Comparison of ENCODE assay signal across 8 cellular contexts in the genomic region with DNA sequence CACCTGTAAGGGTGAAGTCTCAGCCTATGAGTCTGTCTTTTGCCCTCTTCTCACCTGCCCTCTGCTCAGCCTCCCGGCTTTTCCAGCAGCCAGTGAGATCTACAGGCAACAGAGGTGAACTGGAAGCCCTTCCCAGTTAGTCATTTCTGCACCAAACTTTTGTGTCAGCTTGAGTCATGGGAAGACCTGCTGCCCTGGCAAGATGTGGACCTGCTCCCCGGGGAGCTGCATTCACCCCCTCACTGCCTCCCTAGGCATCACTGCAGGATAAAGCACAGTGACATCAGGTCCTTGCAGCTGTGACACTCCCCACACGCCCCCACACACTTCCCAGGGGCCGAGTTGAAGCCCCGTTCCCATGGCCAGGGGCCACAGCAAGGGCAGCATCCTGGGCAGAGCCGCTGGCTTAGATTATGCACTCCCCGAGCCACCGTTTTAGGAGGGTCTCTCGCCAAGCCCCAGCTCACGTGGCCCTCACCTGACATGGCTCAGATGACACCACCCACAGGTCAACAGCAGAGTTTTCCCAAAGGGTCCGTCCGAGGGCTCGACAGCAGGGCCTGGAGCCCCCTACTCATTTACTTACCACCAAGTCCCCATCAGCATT. TPM values are rescaled to one million over a fixed set of nuclear protein-coding genes. Genes with fewer than 3 reads are reported as not detected.
DNase-seq lines count a peak whose midpoint lies in the region; ATAC-seq, FAIRE-seq and TF ChIP-seq lines count a peak whose summit lies in the region.
"Had no signal": no experiment of that assay in that cellular context is flagged by ENCODE, and none has a peak within 500 bp of the region (broad histone marks: within the 10 kb centered on the region; RNA-seq: fewer than 3 reads in every experiment).

No MANE protein-coding gene starts in this region.

- WGBS in urinary bladder, result 79% methylated on average over 13 of the region's 13 CpGs
- 64 to 74% methylated on average over 13 of the region's 13 CpGs for WGBS in pancreas, 2 donors

- H3K36me3 ChIP-seq in muscle layer of colon (ENCODE audit: insufficient read depth, low read length) (no peaks in the 10 kb centered on the region), urinary bladder (ENCODE audit: insufficient read depth) (no peaks in the 10 kb centered on the region), pancreas (no peaks in the 10 kb centered on the region)

- ATAC-seq in HG03025 (IDR thresholded peaks at IDR 0.05; ENCODE audit: low FRiP score, unreplicated experiment) (no peak), pancreas (no peak)

- TF ChIP-seq CTCF in LNCaP clone FGC (IDR thresholded peaks at IDR 0.05; ENCODE audit: control insufficient read depth, extremely low read depth, insufficient read depth) (no peak), pancreas (IDR thresholded peaks at IDR 0.05) (no peak)

- no peaks in the 10 kb centered on the region for H3K27me3 ChIP-seq in muscle layer of colon (ENCODE audit: control insufficient read depth in 1 of 2, insufficient read depth in 2 of 2, low read length in 2 of 2)
- no peaks in the 10 kb centered on the region for H3K27me3 ChIP-seq in pancreas

- no peak for FAIRE-seq in pancreas (lab: Jason Lieb, UNC)

- peak overlapping the region; percentile 33 for H3K9ac ChIP-seq in muscle layer of colon (ENCODE audit: low read length)

- H3K27ac ChIP-seq in caudate nucleus (ENCODE audit: low read depth, low read length) (peak overlapping the region; percentile 76), muscle layer of colon (ENCODE audit: low read depth, low read length) (no peak overlapping the region), urinary bladder (ENCODE audit: low read depth) (peak overlapping the region; percentile 48), pancreas (no peak overlapping the region)

- no peaks in the 10 kb centered on the region for H3K9me3 ChIP-seq in muscle layer of colon (ENCODE audit: low read length)
- H3K9me3 ChIP-seq in pancreas, result no peaks in the 10 kb centered on the region

- peak overlapping the region; percentile 33 for H3K4me3 ChIP-seq in LNCaP clone FGC (ENCODE audit: low read depth, low read length)
- peak overlapping the region in 1 of 2 donors; percentile 43 for H3K4me3 ChIP-seq in muscle layer of colon (ENCODE audit: low read depth in 1 of 2, low read length in 2 of 2)
- no peak overlapping the region for H3K4me3 ChIP-seq in urinary bladder (ENCODE audit: low read depth, low read length)
- no peak overlapping the region for H3K4me3 ChIP-seq in pancreas

- DNase-seq in LNCaP clone FGC (ENCODE audit: low read depth) (no peak), caudate nucleus (lab: John Stamatoyannopoulos, UW) (peak in 1 of 61 donors; percentile 31), GOT3 (lab: John Stamatoyannopoulos, UW) (no peak), pancreas (no peak)
- DNase-seq: cortex of kidney had no signal

- H3K4me1 ChIP-seq in muscle layer of colon (ENCODE audit: insufficient read depth, low read length) (peaks cover 25% of the 10 kb centered on the region), urinary bladder (ENCODE audit: insufficient read depth) (no peaks in the 10 kb centered on the region), pancreas (peaks cover 0 to 6% (median 5%) of the 10 kb centered on the region in 3 donors)

- intact Hi-C loops in pancreas (cut with DNase I), result loop anchor here in 1 of 3 donors (5.0 kb wide), 1 partner anchor 64 kb away; no protein-coding TSS in a partner anchor

RNA-seq across cellular contexts. Expression of a gene that starts 6.5 kb away (rescaled TPM):
- total RNA-seq in urinary bladder, result 37.1 TPM
- 53.9 TPM for polyA plus RNA-seq in urinary bladder
- total RNA-seq in pancreas, result 10 to 100 TPM; 15.4 to 57.4 (median 22.5) TPM
- 10 to 100 TPM; 39.2 to 65.7 TPM for polyA plus RNA-seq in pancreas

Comparison
In these comparisons a context has a peak if more than half of its experiments do, and no peak if none do; other contexts are left out.
1. H3K27ac ChIP-seq: peak in caudate nucleus (single experiment) and urinary bladder (single experiment); none in muscle layer of colon (single experiment) and pancreas (0 of 4).